Comparison of ENCODE assay signal across 1 cellular context in the genomic region with DNA sequence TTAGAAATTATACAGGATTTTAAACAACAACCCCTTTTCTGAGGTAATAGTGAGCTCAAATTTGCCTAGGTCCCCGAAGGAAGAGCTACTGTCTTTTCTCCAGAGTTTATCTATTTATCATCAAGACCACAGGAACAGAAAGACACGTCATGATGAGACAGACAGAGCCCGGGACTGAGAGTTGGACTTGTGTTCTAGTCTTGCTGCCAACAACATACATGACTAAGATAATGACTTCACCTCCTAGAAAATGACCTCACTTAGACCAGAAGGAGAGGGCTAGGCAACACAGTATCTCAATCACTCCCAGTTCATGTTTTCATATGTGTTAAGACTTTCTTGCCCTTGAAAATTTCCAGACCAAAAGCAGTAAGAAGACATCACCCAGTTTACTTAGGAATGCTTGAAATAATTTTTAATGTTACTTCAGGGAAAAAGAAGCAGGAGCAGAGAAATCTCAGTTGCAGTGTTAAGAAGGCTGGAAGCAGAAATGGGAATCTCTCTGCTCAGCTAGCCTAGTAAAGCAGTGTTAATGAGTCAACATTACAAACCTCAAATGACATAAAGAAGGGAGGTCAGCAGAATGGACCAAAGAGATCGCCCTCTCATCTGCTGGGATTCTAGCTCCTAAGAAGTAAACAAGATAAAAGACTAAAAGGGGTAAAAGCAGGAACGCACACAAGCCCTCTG.
TF ChIP-seq lines count a peak whose summit lies in the region.

No MANE protein-coding gene starts in this region.

TF ChIP-seq in HEK293, 187 proteins besides CTCF, POLR2A, EP300 and RAD21 (continued from another document):
- TF ChIP-seq, protein P1, sequence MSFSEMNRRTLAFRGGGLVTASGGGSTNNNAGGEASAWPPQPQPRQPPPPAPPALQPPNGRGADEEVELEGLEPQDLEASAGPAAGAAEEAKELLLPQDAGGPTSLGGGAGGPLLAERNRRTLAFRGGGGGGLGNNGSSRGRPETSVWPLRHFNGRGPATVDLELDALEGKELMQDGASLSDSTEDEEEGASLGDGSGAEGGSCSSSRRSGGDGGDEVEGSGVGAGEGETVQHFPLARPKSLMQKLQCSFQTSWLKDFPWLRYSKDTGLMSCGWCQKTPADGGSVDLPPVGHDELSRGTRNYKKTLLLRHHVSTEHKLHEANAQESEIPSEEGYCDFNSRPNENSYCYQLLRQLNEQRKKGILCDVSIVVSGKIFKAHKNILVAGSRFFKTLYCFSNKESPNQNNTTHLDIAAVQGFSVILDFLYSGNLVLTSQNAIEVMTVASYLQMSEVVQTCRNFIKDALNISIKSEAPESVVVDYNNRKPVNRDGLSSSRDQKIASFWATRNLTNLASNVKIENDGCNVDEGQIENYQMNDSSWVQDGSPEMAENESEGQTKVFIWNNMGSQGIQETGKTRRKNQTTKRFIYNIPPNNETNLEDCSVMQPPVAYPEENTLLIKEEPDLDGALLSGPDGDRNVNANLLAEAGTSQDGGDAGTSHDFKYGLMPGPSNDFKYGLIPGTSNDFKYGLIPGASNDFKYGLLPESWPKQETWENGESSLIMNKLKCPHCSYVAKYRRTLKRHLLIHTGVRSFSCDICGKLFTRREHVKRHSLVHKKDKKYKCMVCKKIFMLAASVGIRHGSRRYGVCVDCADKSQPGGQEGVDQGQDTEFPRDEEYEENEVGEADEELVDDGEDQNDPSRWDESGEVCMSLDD (tag by site-specific recombination; IDR thresholded peaks at IDR 0.05): no peak
- TF ChIP-seq, protein P2, sequence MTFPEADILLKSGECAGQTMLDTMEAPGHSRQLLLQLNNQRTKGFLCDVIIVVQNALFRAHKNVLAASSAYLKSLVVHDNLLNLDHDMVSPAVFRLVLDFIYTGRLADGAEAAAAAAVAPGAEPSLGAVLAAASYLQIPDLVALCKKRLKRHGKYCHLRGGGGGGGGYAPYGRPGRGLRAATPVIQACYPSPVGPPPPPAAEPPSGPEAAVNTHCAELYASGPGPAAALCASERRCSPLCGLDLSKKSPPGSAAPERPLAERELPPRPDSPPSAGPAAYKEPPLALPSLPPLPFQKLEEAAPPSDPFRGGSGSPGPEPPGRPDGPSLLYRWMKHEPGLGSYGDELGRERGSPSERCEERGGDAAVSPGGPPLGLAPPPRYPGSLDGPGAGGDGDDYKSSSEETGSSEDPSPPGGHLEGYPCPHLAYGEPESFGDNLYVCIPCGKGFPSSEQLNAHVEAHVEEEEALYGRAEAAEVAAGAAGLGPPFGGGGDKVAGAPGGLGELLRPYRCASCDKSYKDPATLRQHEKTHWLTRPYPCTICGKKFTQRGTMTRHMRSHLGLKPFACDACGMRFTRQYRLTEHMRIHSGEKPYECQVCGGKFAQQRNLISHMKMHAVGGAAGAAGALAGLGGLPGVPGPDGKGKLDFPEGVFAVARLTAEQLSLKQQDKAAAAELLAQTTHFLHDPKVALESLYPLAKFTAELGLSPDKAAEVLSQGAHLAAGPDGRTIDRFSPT (tag by site-specific recombination; IDR thresholded peaks at IDR 0.05): peak; percentile 89
- TF ChIP-seq PATZ1 (tag by site-specific recombination; IDR thresholded peaks at IDR 0.05): peak; percentile 22; the same call in 1 of the 2 replicates
- TF ChIP-seq WT1 (tag by site-specific recombination; IDR thresholded peaks at IDR 0.05): peak; percentile 22; the same call in 1 of the 2 replicates
- peak; percentile 71 for TF ChIP-seq ZBTB20 (tag by site-specific recombination; IDR thresholded peaks at IDR 0.05)
- peak; percentile 41; the same call in 1 of the 2 replicates for TF ChIP-seq OSR2 (tag by site-specific recombination; IDR thresholded peaks at IDR 0.05)
- peak; percentile 86 for TF ChIP-seq ZBTB21 (tag by site-specific recombination; IDR thresholded peaks at IDR 0.05)
- TF ChIP-seq, protein P3, sequence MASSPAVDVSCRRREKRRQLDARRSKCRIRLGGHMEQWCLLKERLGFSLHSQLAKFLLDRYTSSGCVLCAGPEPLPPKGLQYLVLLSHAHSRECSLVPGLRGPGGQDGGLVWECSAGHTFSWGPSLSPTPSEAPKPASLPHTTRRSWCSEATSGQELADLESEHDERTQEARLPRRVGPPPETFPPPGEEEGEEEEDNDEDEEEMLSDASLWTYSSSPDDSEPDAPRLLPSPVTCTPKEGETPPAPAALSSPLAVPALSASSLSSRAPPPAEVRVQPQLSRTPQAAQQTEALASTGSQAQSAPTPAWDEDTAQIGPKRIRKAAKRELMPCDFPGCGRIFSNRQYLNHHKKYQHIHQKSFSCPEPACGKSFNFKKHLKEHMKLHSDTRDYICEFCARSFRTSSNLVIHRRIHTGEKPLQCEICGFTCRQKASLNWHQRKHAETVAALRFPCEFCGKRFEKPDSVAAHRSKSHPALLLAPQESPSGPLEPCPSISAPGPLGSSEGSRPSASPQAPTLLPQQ (tag by site-specific recombination; IDR thresholded peaks at IDR 0.05): peak; percentile 31
- TF ChIP-seq ZNF629 (tag by site-specific recombination; IDR thresholded peaks at IDR 0.05): peak; percentile 96
- TF ChIP-seq ZBTB6 (tag by site-specific recombination; IDR thresholded peaks at IDR 0.05): no peak
